Comparison of ENCODE assay signal across 9 cellular contexts in the genomic region with DNA sequence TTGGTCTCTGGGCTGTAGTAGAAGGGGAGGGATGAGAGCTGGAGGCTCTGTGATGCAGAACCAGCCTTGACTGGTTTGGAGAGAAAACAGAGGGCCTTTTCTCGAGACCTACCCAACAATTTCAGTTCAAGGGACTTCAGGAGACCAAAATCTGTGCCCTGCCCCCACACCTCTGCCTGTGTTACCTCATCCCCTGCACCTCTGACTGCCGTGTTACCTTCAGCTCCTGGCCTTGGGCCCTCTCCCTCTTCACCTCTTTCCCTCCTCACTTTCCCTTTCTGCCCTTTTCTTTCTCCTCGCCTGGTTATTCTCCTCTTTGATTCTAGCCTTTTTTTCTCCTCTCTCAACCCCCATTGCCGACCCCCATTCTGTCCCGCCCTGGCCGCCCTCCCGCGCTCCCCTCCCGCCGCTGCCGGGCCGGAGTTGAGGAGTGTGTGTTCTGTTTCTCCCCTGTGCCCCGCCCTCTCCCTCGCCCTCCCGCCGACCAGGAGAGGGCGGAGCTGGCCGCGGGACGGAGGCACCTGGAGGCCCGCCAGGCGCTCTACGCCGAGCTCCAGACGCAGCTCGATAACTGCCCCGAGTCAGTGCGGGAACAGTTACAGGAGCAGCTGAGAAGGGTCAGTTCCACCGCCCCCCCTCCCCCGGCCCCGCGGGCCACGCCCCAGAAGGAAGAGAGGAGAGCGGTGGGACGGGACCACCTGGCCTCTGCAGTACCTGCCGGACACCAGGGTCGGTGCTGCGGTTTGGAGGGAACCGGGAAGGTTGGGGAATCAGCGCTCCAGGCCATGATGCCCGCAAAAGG. TPM values are rescaled to one million over a fixed set of nuclear protein-coding genes. Genes with fewer than 3 reads are reported as not detected.
A peak's percentile ranks its signal among the peaks of the same experiment; 100 is the strongest.
DNase-seq lines count a peak whose midpoint lies in the region; ATAC-seq and TF ChIP-seq lines count a peak whose summit lies in the region.
"Had no signal": no experiment of that assay in that cellular context is flagged by ENCODE, and none has a peak within 500 bp of the region (broad histone marks: within the 10 kb centered on the region; RNA-seq: fewer than 3 reads in every experiment).

No MANE protein-coding gene starts in this region.

- TF ChIP-seq CTCF in Caco-2 (IDR thresholded peaks at IDR 0.05; ENCODE audit: insufficient read depth in 1 of 2, low read depth in 1 of 2, low read length in 1 of 2, severe bottlenecking in 1 of 2, unreplicated experiment in 1 of 2) (peak in 1 of 2 experiments; percentile 52), thyroid gland (IDR thresholded peaks at IDR 0.05) (peak in 2 of 6 experiments; percentile 27 to 32)

- H3K27ac ChIP-seq in thyroid gland = peak overlapping the region; percentile 74 to 79 (median 77)

- peak overlapping the region; percentile 17 for H3K4me3 ChIP-seq in Caco-2 (ENCODE audit: low read depth, low read length)
- H3K4me3 ChIP-seq in thyroid gland (replicated peaks in 1 of 3) = peak overlapping the region in 1 of 3 donors; percentile 21

- 23 to 28% methylated on average over 35 to 37 of the region's 41 CpGs for WGBS in thyroid gland, 2 donors

- BruUV-seq in Caco-2 (replicated peaks; lab: Mats Ljungman, UMichigan) = no TSS peak

- POLR2A ChIA-PET in Caco-2 (lab: Charles Lee) = interaction anchor here (1.1 to 1.3 kb wide), 2 partner anchors 14 to 15 kb away, joined by 3 to 5 read pairs; no protein-coding TSS in a partner anchor

- peaks cover 7% of the 10 kb centered on the region for H3K4me1 Mint-ChIP-seq in Caco-2 (ENCODE audit: low read depth, unreplicated experiment)
- no peaks in the 10 kb centered on the region for H3K4me1 Mint-ChIP-seq in central memory CD8-positive, alpha-beta T cell

- H3K9me3 Mint-ChIP-seq in Caco-2 (ENCODE audit: unreplicated experiment) = no peaks in the 10 kb centered on the region
- no peaks in the 10 kb centered on the region for H3K9me3 Mint-ChIP-seq in central memory CD8-positive, alpha-beta T cell

- DNase-seq in Caco-2 (peak in 1 of 2 experiments; percentile 70), NCI-H2107 (lab: John Stamatoyannopoulos, UW) (peak; percentile 51), kidney tubule cell (ENCODE audit: low spot score) (peak; percentile 65), thyroid gland (peak; percentile 92), posterior vena cava (ENCODE audit: low spot score) (no peak), foreskin melanocyte (no peak)
- no peak for DNase-seq in central memory CD8-positive, alpha-beta T cell (ENCODE audit: low spot score in 2 of 2)

- H3K9me3 ChIP-seq in Caco-2 (no peaks in the 10 kb centered on the region), thyroid gland (no peaks in the 10 kb centered on the region)

- H3K27ac Mint-ChIP-seq in Caco-2 (ENCODE audit: unreplicated experiment) = no peak overlapping the region
- no peak overlapping the region for H3K27ac Mint-ChIP-seq in central memory CD8-positive, alpha-beta T cell (ENCODE audit: low read depth)

- ATAC-seq in central memory CD8-positive, alpha-beta T cell (replicated peaks; ENCODE audit: extremely low read depth, poor library complexity, severe bottlenecking) = no peak
- no peak for ATAC-seq in GM19452 (IDR thresholded peaks at IDR 0.05; ENCODE audit: unreplicated experiment)

- TF ChIP-seq POLR2A in thyroid gland (IDR thresholded peaks at IDR 0.05) = peak in 1 of 2 donors; percentile 55

- H3K4me3 Mint-ChIP-seq in Caco-2 (ENCODE audit: unreplicated experiment) = peak overlapping the region; percentile 54
- H3K4me3 Mint-ChIP-seq in central memory CD8-positive, alpha-beta T cell = peak overlapping the region; percentile 31

- CTCF ChIA-PET in Caco-2 (lab: Charles Lee) = interaction anchor here (0.8 to 4.0 kb wide), 6 partner anchors 13 to 217 kb away, joined by 3 to 21 read pairs (median 9); no protein-coding TSS in a partner anchor

- intact Hi-C loops in Caco-2 (cut with micrococcal nuclease; ENCODE audit: unreplicated experiment) (loop anchor here (1.0 kb wide), 1 partner anchor 13 kb away; no protein-coding TSS in a partner anchor), thyroid gland (cut with DNase I) (no loop called here), posterior vena cava (cut with DNase I) (no loop called here)

- H3K27me3 ChIP-seq in Caco-2 (replicated peaks; ENCODE audit: control insufficient read depth, insufficient read depth, low read length) (no peaks in the 10 kb centered on the region), thyroid gland (no peaks in the 10 kb centered on the region)

- peaks cover 7% of the 10 kb centered on the region for H3K36me3 Mint-ChIP-seq in Caco-2 (ENCODE audit: insufficient read depth, unreplicated experiment)
- H3K36me3 Mint-ChIP-seq in central memory CD8-positive, alpha-beta T cell (ENCODE audit: insufficient read depth) = peaks cover 1% of the 10 kb centered on the region

- no peaks in the 10 kb centered on the region for H3K36me3 ChIP-seq in Caco-2 (ENCODE audit: control insufficient read depth, insufficient read depth, low read length)
- H3K36me3 ChIP-seq in thyroid gland = peaks cover 8 to 13% of the 10 kb centered on the region in 2 donors

- H3K4me1 ChIP-seq in Caco-2 (0 out of 2 replicates have a peak, but pooled peaks cover 3% of the 10 kb centered on the region), thyroid gland (peaks cover 27 to 40% of the 10 kb centered on the region in 2 donors)

- H3K27me3 Mint-ChIP-seq in Caco-2 (ENCODE audit: insufficient read depth, unreplicated experiment) = no peaks in the 10 kb centered on the region
- peaks cover 9% of the 10 kb centered on the region for H3K27me3 Mint-ChIP-seq in central memory CD8-positive, alpha-beta T cell

RNA-seq across cellular contexts. Expression of gene PHLDB1, which starts 27.2 kb away (rescaled TPM):
- 72.1 and 73.6 TPM in 2 replicates for total RNA-seq in Caco-2 (2022)
- 100 to 1,000 TPM in 3 of 4 donors, 10 to 100 TPM in 1; 73.2 to 158 (median 120) TPM for total RNA-seq in thyroid gland
- total RNA-seq in posterior vena cava = 100 to 1,000 TPM; 155 to 201 TPM

RNA-seq across cellular contexts. Expression of gene TREH, which starts 44.8 kb away (rescaled TPM):
- not detected in 2 replicates for total RNA-seq in Caco-2 (2022)
- not detected for total RNA-seq in thyroid gland
- not detected for total RNA-seq in posterior vena cava
- total RNA-seq: dermis microvascular lymphatic vessel endothelial cell had no signal

Comparison
In these comparisons a context has a peak if more than half of its experiments do, and no peak if none do; other contexts are left out.
1. DNase-seq: peak in NCI-H2107 (single experiment), kidney tubule cell (single experiment) and thyroid gland (2 of 2); none in central memory CD8-positive, alpha-beta T cell (0 of 2), posterior vena cava (single experiment) and foreskin melanocyte (single experiment).